Comparison of ENCODE assay signal across 31 cellular contexts in genomic region chr1:6062670-6063069, GRCh38.
"Had no signal": no experiment of that assay in that cellular context is flagged by ENCODE, and none has a peak within 500 bp of the region (broad histone marks: within the 10 kb centered on the region; RNA-seq: fewer than 3 reads in every experiment).

No MANE protein-coding gene starts in this region.

- H3K79me2 ChIP-seq: parathyroid adenoma had no signal

- H3K4me1 ChIP-seq: neural progenitor cell, parathyroid adenoma, psoas muscle, tibial artery, uterus had no signal

- H3K27ac ChIP-seq: neural progenitor cell, ovary, parathyroid adenoma, psoas muscle, skin epidermis, spleen, suprapubic skin, testis, tibial artery, transverse colon, upper lobe of right lung, uterus had no signal

- H2AFZ ChIP-seq: neural progenitor cell, parathyroid adenoma had no signal

- H3K9me3 ChIP-seq: ovary, psoas muscle, spleen, suprapubic skin, testis, tibial artery, transverse colon, upper lobe of right lung, uterus had no signal

- H3K4me3 Mint-ChIP-seq: naive thymus-derived CD8-positive, alpha-beta T cell; natural killer cell treated with Interleukin-12 subunit alpha and Interleukin-12 subunit beta and Interleukin-15 and Interleukin-18, amount 100 ng/mL, for 72 hours; neural progenitor cell; stimulated activated memory B cell treated with anti-CD40 and anti-IgM and Interleukin-4, amounts not matched to agents 10 μg/mL and 1 μg/mL and 100 μg/mL, for 72 hours; stimulated activated naive CD8-positive, alpha-beta T cell treated with anti-CD3 and anti-CD28 coated beads, Interleukin-15, amount 100 ng/mL, for 72 hours; type B pancreatic cell had no signal

- H3K4me2 ChIP-seq: neural progenitor cell, smooth muscle cell had no signal

- H3K36me3 Mint-ChIP-seq: neural progenitor cell, type B pancreatic cell had no signal

- H3K4me1 Mint-ChIP-seq: neural progenitor cell had no signal

- H3K27me3 Mint-ChIP-seq: naive thymus-derived CD8-positive, alpha-beta T cell; natural killer cell treated with Interleukin-12 subunit alpha and Interleukin-12 subunit beta and Interleukin-15 and Interleukin-18, amount 100 ng/mL, for 72 hours; stimulated activated memory B cell treated with anti-CD40 and anti-IgM and Interleukin-4, amounts not matched to agents 10 μg/mL and 1 μg/mL and 100 μg/mL, for 72 hours; stimulated activated naive CD8-positive, alpha-beta T cell treated with anti-CD3 and anti-CD28 coated beads, Interleukin-15, amount 100 ng/mL, for 72 hours had no signal

- DNase-seq: naive thymus-derived CD8-positive, alpha-beta T cell; occipital lobe; ovary; posterior cingulate gyrus; psoas muscle; right cardiac atrium; spleen; stimulated activated CD4-positive, alpha-beta T cell treated with anti-CD3 and anti-CD28 coated beads, Interleukin-12 subunit alpha, Interleukin-12 subunit beta, amount 100 ng/mL, for 4 hours; stimulated activated CD4-positive, alpha-beta T cell treated with anti-CD3 and anti-CD28 coated beads, Interleukin-1b, Interleukin-23, amount 100 ng/mL, for 48 hours; stimulated activated CD4-positive, alpha-beta T cell treated with anti-CD3 and anti-CD28 coated beads, Interleukin-4, amount 100 ng/mL, for 1 hour; stimulated activated CD4-positive, alpha-beta T cell treated with anti-CD3 and anti-CD28 coated beads, Interleukin-4, amount 100 ng/mL, for 4 hours; stimulated activated CD8-positive, alpha-beta memory T cell treated with anti-CD3 and anti-CD28 coated beads, Interleukin-4, amount 100 ng/mL, for 48 hours; stimulated activated naive CD4-positive, alpha-beta T cell; stimulated activated naive CD8-positive, alpha-beta T cell treated with anti-CD3 and anti-CD28 coated beads, Interleukin-15, amount 100 ng/mL, for 72 hours; stimulated activated naive CD8-positive, alpha-beta T cell treated with anti-CD3 and anti-CD28 coated beads, Interleukin-15, Interleukin-2, amounts not matched to agents 100 U/mL and 50 U/mL, for 24 hours; substantia nigra; testis; tibial artery; transverse colon; upper lobe of right lung; uterus had no signal

- H3K9ac ChIP-seq: neural progenitor cell, parathyroid adenoma had no signal

- H3K27ac Mint-ChIP-seq: naive thymus-derived CD8-positive, alpha-beta T cell; neural progenitor cell; progenitor cell of endocrine pancreas; stimulated activated memory B cell treated with anti-CD40 and anti-IgM and Interleukin-4, amounts not matched to agents 10 μg/mL and 1 μg/mL and 100 μg/mL, for 72 hours; type B pancreatic cell had no signal

- H3K4me3 ChIP-seq: neural progenitor cell, ovary, psoas muscle, skin epidermis, smooth muscle cell, spleen, suprapubic skin, testis, tibial artery, transverse colon, upper lobe of right lung, uterus had no signal

- H3K36me3 ChIP-seq: neural progenitor cell, ovary, suprapubic skin, tibial artery, transverse colon, upper lobe of right lung, uterus had no signal

- ATAC-seq: naive thymus-derived CD8-positive, alpha-beta T cell; natural killer cell treated with Interleukin-12 subunit alpha and Interleukin-12 subunit beta and Interleukin-15 and Interleukin-18, amount 100 ng/mL, for 72 hours; psoas muscle; right cardiac atrium; sciatic nerve; stimulated activated memory B cell treated with anti-CD40 and anti-IgM and Interleukin-4, amounts not matched to agents 10 μg/mL and 1 μg/mL and 100 μg/mL, for 72 hours; stimulated activated naive CD8-positive, alpha-beta T cell treated with anti-CD3 and anti-CD28 coated beads, Interleukin-15, amount 100 ng/mL, for 72 hours; stimulated activated naive CD8-positive, alpha-beta T cell treated with anti-CD3 and anti-CD28 coated beads, Interleukin-15, Interleukin-2, amounts not matched to agents 100 U/mL and 50 U/mL, for 24 hours; upper lobe of right lung had no signal

- H3K27me3 ChIP-seq: neural progenitor cell, ovary, suprapubic skin, testis, transverse colon, upper lobe of right lung, uterus had no signal

- H3K9me3 Mint-ChIP-seq: naive thymus-derived CD8-positive, alpha-beta T cell; natural killer cell treated with Interleukin-12 subunit alpha and Interleukin-12 subunit beta and Interleukin-15 and Interleukin-18, amount 100 ng/mL, for 72 hours; neural progenitor cell; stimulated activated memory B cell treated with anti-CD40 and anti-IgM and Interleukin-4, amounts not matched to agents 10 μg/mL and 1 μg/mL and 100 μg/mL, for 72 hours; stimulated activated naive CD8-positive, alpha-beta T cell treated with anti-CD3 and anti-CD28 coated beads, Interleukin-15, amount 100 ng/mL, for 72 hours; type B pancreatic cell had no signal
